8 cellular contexts compared by ENCODE assay signal in genomic region chr17:63476857-63477470, GRCh38. TPM values are rescaled to one million over a fixed set of nuclear protein-coding genes. Genes with fewer than 3 reads are reported as not detected.
DNase-seq lines count a peak whose midpoint lies in the region; ATAC-seq, FAIRE-seq and TF ChIP-seq lines count a peak whose summit lies in the region.

Gene ACE, plus strand, starts transcription at chr17:63477061. Its CDS starts 34 bp downstream, at chr17:63477095.

- FAIRE-seq in pancreas (lab: Jason Lieb, UNC), result no peak

- intact Hi-C loops in head of caudate nucleus (cut with DNase I) (loop anchor here (5.0 kb wide), 1 partner anchor 35 kb away; no protein-coding TSS in a partner anchor), pancreas (cut with DNase I) (loop anchor here in 1 of 3 donors (5.0 kb wide), 1 partner anchor 50 kb away; no protein-coding TSS in a partner anchor)

- TF ChIP-seq CTCF in pancreas (IDR thresholded peaks at IDR 0.05), result no peak

- DNase-seq in AG20443 (ENCODE audit: low spot score) (peak; percentile 62), NCI-H774 (lab: John Stamatoyannopoulos, UW) (peak; percentile 80), head of caudate nucleus (peak in 31 of 42 donors; percentile 14 to 70 (median 41)), pancreas (peak in 4 of 6 donors; percentile 37 to 80 (median 64)), GOT3 (lab: John Stamatoyannopoulos, UW) (no peak)
- DNase-seq in activated effector memory CD4-positive, alpha-beta T cell treated with anti-CD3 and anti-CD28 coated beads, Interleukin-2, amount 50 U/mL, for 16 hours, result peak; percentile 77

- no peaks in the 10 kb centered on the region for H3K9me3 ChIP-seq in pancreas

- ATAC-seq in GM21390 (IDR thresholded peaks at IDR 0.05; ENCODE audit: unreplicated experiment) (peak; percentile 60), pancreas (peak; percentile 24 to 63 (median 44)), HG03196 (IDR thresholded peaks at IDR 0.05; ENCODE audit: unreplicated experiment) (no peak)

- 1 to 2% methylated on average over 16 to 77 of the region's 77 CpGs for WGBS in pancreas, 2 donors

- no peaks in the 10 kb centered on the region for H3K27me3 ChIP-seq in pancreas

- peak within 1 kb of the TSS; percentile 25 to 57 (median 40) for H3K4me3 ChIP-seq in pancreas

- no peaks in the 10 kb centered on the region for H3K36me3 ChIP-seq in pancreas

- H3K4me1 ChIP-seq in pancreas, result peaks cover 10 to 24% (median 20%) of the 10 kb centered on the region in 3 donors

- peak within 1 kb of the TSS; percentile 37 to 86 (median 47) for H3K27ac ChIP-seq in pancreas

RNA-seq across cellular contexts. Expression of gene ACE, which starts in this region (rescaled TPM):
- 10 to 100 TPM in 1 of 6 donors, 1 to 10 TPM in 5; 3.1 to 18.3 (median 5.1) TPM for total RNA-seq in pancreas
- 10 to 100 TPM in 1 of 2 donors, 1 to 10 TPM in 1; 8.2 to 11.6 TPM for polyA plus RNA-seq in pancreas
